Comparison of ENCODE assay signal across 1 cellular context in genomic region chr17:50151937-50152547, GRCh38.
TF ChIP-seq lines count a peak whose summit lies in the region.

No MANE protein-coding gene starts in this region.

TF ChIP-seq in HepG2, 621 proteins besides CTCF, POLR2A, EP300 and RAD21 (continued from another document and continues in another):
- TF ChIP-seq REST (IDR thresholded peaks at IDR 0.05; ENCODE audit: borderline replicate concordance in 1 of 2, low read depth in 1 of 2, low read length in 2 of 2) (no peak), TBX3 (IDR thresholded peaks at IDR 0.05; ENCODE audit: borderline replicate concordance) (peak; percentile 19; the same call in 1 of the 2 replicates), SP140L (CRISPR knock-in tag; IDR thresholded peaks at IDR 0.05; ENCODE audit: borderline replicate concordance) (no peak), HNRNPK (IDR thresholded peaks at IDR 0.05; ENCODE audit: low read depth, low read length, poor library complexity, severe bottlenecking) (peak; percentile 17), CCDC6 (CRISPR knock-in tag; IDR thresholded peaks at IDR 0.05) (no peak), ZNF350 (CRISPR knock-in tag; IDR thresholded peaks at IDR 0.05; ENCODE audit: borderline replicate concordance, low read depth) (no peak), ZNF790 (CRISPR knock-in tag; IDR thresholded peaks at IDR 0.05; ENCODE audit: borderline replicate concordance) (no peak), TIGD3 (CRISPR knock-in tag; IDR thresholded peaks at IDR 0.05; ENCODE audit: borderline replicate concordance) (no peak), SP2 (CRISPR knock-in tag; IDR thresholded peaks at IDR 0.05) (peak; percentile 36; the same call in 1 of the 2 replicates), THYN1 (CRISPR knock-in tag; IDR thresholded peaks at IDR 0.05; ENCODE audit: borderline replicate concordance, low read depth) (no peak), ZNF549 (CRISPR knock-in tag; IDR thresholded peaks at IDR 0.05) (no peak), ZFP62 (CRISPR knock-in tag; IDR thresholded peaks at IDR 0.05) (no peak), E2F2 (CRISPR knock-in tag; IDR thresholded peaks at IDR 0.05; ENCODE audit: borderline replicate concordance) (no peak), SRSF9 (IDR thresholded peaks at IDR 0.05; ENCODE audit: borderline replicate concordance, insufficient read depth, low read depth, low read length, poor library complexity, severe bottlenecking) (no peak), NCOR1 (IDR thresholded peaks at IDR 0.05; ENCODE audit: borderline replicate concordance, low read length) (no peak), ZNF274 (CRISPR knock-in tag; IDR thresholded peaks at IDR 0.05) (no peak), MTA3 (CRISPR knock-in tag; IDR thresholded peaks at IDR 0.05) (no peak), ZUFSP (CRISPR knock-in tag; IDR thresholded peaks at IDR 0.05; ENCODE audit: borderline replicate concordance) (no peak), FOXC1 (CRISPR knock-in tag; IDR thresholded peaks at IDR 0.05; ENCODE audit: borderline replicate concordance) (no peak; the same call in none of the 2 replicates), PLSCR1 (CRISPR knock-in tag; IDR thresholded peaks at IDR 0.05; ENCODE audit: borderline replicate concordance) (no peak), ZNF605 (CRISPR knock-in tag; IDR thresholded peaks at IDR 0.05) (peak; percentile 81), ZNF460 (CRISPR knock-in tag; IDR thresholded peaks at IDR 0.05; ENCODE audit: borderline replicate concordance) (no peak), MAX (IDR thresholded peaks at IDR 0.05) (peak; percentile 82), FUBP1 (CRISPR knock-in tag; IDR thresholded peaks at IDR 0.05; ENCODE audit: borderline replicate concordance) (no peak), SETDB1 (CRISPR knock-in tag; IDR thresholded peaks at IDR 0.05; ENCODE audit: borderline replicate concordance) (no peak), PRDM10 (CRISPR knock-in tag; IDR thresholded peaks at IDR 0.05; ENCODE audit: low read depth) (peak; percentile 67; the same call in 1 of the 2 replicates), RBAK (CRISPR knock-in tag; IDR thresholded peaks at IDR 0.05) (no peak), ZSCAN22 (CRISPR knock-in tag; IDR thresholded peaks at IDR 0.05) (no peak), MATR3 (CRISPR knock-in tag; IDR thresholded peaks at IDR 0.05) (no peak), ZNF564 (CRISPR knock-in tag; IDR thresholded peaks at IDR 0.05) (no peak), RNF2 (conservative IDR thresholded peaks at IDR 0.05; ENCODE audit: low read depth) (0 out of 2 replicates have a peak, but pooled peaks have one; percentile 42), ZNF740 (CRISPR knock-in tag; IDR thresholded peaks at IDR 0.05) (peak; percentile 98), ZKSCAN8 (CRISPR knock-in tag; IDR thresholded peaks at IDR 0.05; ENCODE audit: borderline replicate concordance) (0 out of 2 replicates have a peak, but pooled peaks have one; percentile 45), NFE2 (CRISPR knock-in tag; IDR thresholded peaks at IDR 0.05) (no peak), CEBPB (IDR thresholded peaks at IDR 0.05; ENCODE audit: borderline replicate concordance, low read depth, low read length) (no peak), HNRNPL (IDR thresholded peaks at IDR 0.05; ENCODE audit: low read depth, low read length) (no peak), ZNF20 (CRISPR knock-in tag; IDR thresholded peaks at IDR 0.05) (no peak), ZIK1 (CRISPR knock-in tag; IDR thresholded peaks at IDR 0.05; ENCODE audit: borderline replicate concordance, low read depth) (no peak), PAXIP1 (CRISPR knock-in tag; conservative IDR thresholded peaks at IDR 0.05) (peak; percentile 65), HIVEP1 (CRISPR knock-in tag; IDR thresholded peaks at IDR 0.05) (0 out of 2 replicates have a peak, but pooled peaks have one; percentile 60), SIN3B (IDR thresholded peaks at IDR 0.05; ENCODE audit: low read length) (no peak), TEAD2 (CRISPR knock-in tag; IDR thresholded peaks at IDR 0.05) (no peak), MEF2D (CRISPR knock-in tag; IDR thresholded peaks at IDR 0.05) (peak; percentile 91), ZFP36L2 (CRISPR knock-in tag; IDR thresholded peaks at IDR 0.05) (no peak), ZNF256 (CRISPR knock-in tag; conservative IDR thresholded peaks at IDR 0.05) (no peak)
